Comparison of ENCODE assay signal across 30 cellular contexts in genomic region chr3:98750520-98750919, GRCh38. TPM values are rescaled to one million over a fixed set of nuclear protein-coding genes. Genes with fewer than 3 reads are reported as not detected.
A peak's percentile ranks its signal among the peaks of the same experiment; 100 is the strongest.
DNase-seq lines count a peak whose midpoint lies in the region; ATAC-seq, FAIRE-seq and TF ChIP-seq lines count a peak whose summit lies in the region.
"Had no signal": no experiment of that assay in that cellular context is flagged by ENCODE, and none has a peak within 500 bp of the region (broad histone marks: within the 10 kb centered on the region; RNA-seq: fewer than 3 reads in every experiment).

No MANE protein-coding gene starts in this region.

- TF ChIP-seq EP300 in SK-N-SH (IDR thresholded peaks at IDR 0.05; ENCODE audit: borderline replicate concordance in 1 of 2, low read depth in 1 of 2, low read length in 1 of 2) = no peak

- H3K9me1 ChIP-seq in keratinocyte (ENCODE audit: control insufficient read depth, extremely low read depth, insufficient read depth, low read length) = no peaks in the 10 kb centered on the region

- POLR2A ChIA-PET in SK-N-SH (lab: Yijun Ruan, JAX) = no interaction called here

- H3K9me2 ChIP-seq in SK-N-SH = no peaks in the 10 kb centered on the region

- no peaks in the 10 kb centered on the region for H4K20me1 ChIP-seq in SK-N-SH (ENCODE audit: insufficient read depth)
- H4K20me1 ChIP-seq in keratinocyte (ENCODE audit: control insufficient read depth, extremely low read depth, insufficient read depth, low read length) = no peaks in the 10 kb centered on the region

- no peak for TF ChIP-seq CTCF in SK-N-SH (IDR thresholded peaks at IDR 0.05)
- no peak for TF ChIP-seq CTCF in bronchial epithelial cell (IDR thresholded peaks at IDR 0.05; ENCODE audit: insufficient read depth, low read length, severe bottlenecking)
- no peak for TF ChIP-seq CTCF in keratinocyte (optimal IDR thresholded peaks at IDR 0.05 in 1 of 3, IDR thresholded peaks at IDR 0.05 in 1 of 3, conservative IDR thresholded peaks at IDR 0.05 in 1 of 3; ENCODE audit: extremely low read depth in 1 of 3, insufficient read depth in 2 of 3, low read length in 3 of 3)

- H3K27ac ChIP-seq in SK-N-SH (ENCODE audit: low read depth in 2 of 2, low read length in 1 of 2) (no peak overlapping the region), keratinocyte (ENCODE audit: control insufficient read depth, insufficient read depth, low read length) (no peak overlapping the region), skeletal muscle tissue (ENCODE audit: low read depth, low read length) (peak overlapping the region; percentile 39)
- H3K27ac ChIP-seq: 22Rv1, C4-2B, PC-9, VCaP had no signal

- H3K9ac ChIP-seq in SK-N-SH (no peak overlapping the region), keratinocyte (ENCODE audit: control insufficient read depth, extremely low read depth, insufficient read depth, low read length) (no peak overlapping the region), skeletal muscle tissue (ENCODE audit: low read depth in 1 of 3, low read length in 3 of 3) (no peak overlapping the region)

- H3K27me3 ChIP-seq in SK-N-SH (ENCODE audit: insufficient read depth) (no peaks in the 10 kb centered on the region), bronchial epithelial cell (ENCODE audit: control insufficient read depth, insufficient read depth, low read length) (no peaks in the 10 kb centered on the region), keratinocyte (ENCODE audit: control insufficient read depth, extremely low read depth, insufficient read depth, low read length) (no peaks in the 10 kb centered on the region), skeletal muscle tissue (ENCODE audit: control insufficient read depth in 3 of 3, insufficient read depth in 3 of 3, low read length in 3 of 3) (no peaks in the 10 kb centered on the region)

- H3K9me3 ChIP-seq in SK-N-SH = no peaks in the 10 kb centered on the region
- no peaks in the 10 kb centered on the region for H3K9me3 ChIP-seq in keratinocyte (ENCODE audit: control insufficient read depth, low read depth, low read length)
- no peaks in the 10 kb centered on the region for H3K9me3 ChIP-seq in skeletal muscle tissue (ENCODE audit: control insufficient read depth in 3 of 3, low read length in 3 of 3)

- H3K4me3 ChIP-seq in SK-N-SH (ENCODE audit: low read depth in 2 of 2, low read length in 1 of 2) (no peak overlapping the region), bronchial epithelial cell (ENCODE audit: low read depth, low read length) (no peak overlapping the region), keratinocyte (ENCODE audit: control insufficient read depth in 2 of 3, extremely low read depth in 1 of 3, insufficient read depth in 2 of 3, low read depth in 1 of 3, low read length in 3 of 3) (no peak overlapping the region), skeletal muscle tissue (ENCODE audit: low read length in 3 of 3) (no peak overlapping the region)
- H3K4me3 ChIP-seq: K562, PC-9 had no signal

- CTCF ChIA-PET in SK-N-SH (lab: Yijun Ruan, JAX) = no interaction called here

- peaks cover 2 to 3% of the 10 kb centered on the region in 2 experiments for H3K36me3 ChIP-seq in SK-N-SH (replicated peaks in 1 of 2; ENCODE audit: control insufficient read depth in 1 of 2, insufficient read depth in 2 of 2, low read length in 1 of 2)
- no peaks in the 10 kb centered on the region for H3K36me3 ChIP-seq in bronchial epithelial cell (ENCODE audit: control insufficient read depth, insufficient read depth, low read length)
- H3K36me3 ChIP-seq in keratinocyte (ENCODE audit: control insufficient read depth in 2 of 2, extremely low read depth in 1 of 2, insufficient read depth in 2 of 2, low read length in 2 of 2) = no peaks in the 10 kb centered on the region
- no peaks in the 10 kb centered on the region for H3K36me3 ChIP-seq in skeletal muscle tissue (ENCODE audit: control insufficient read depth in 3 of 3, insufficient read depth in 3 of 3, low read length in 3 of 3)

- H3K79me2 ChIP-seq in SK-N-SH (ENCODE audit: insufficient read depth) (peaks cover 74% of the 10 kb centered on the region), keratinocyte (ENCODE audit: control insufficient read depth, insufficient read depth, low read length) (peaks cover 1% of the 10 kb centered on the region)

- H3K4me1 ChIP-seq in SK-N-SH (ENCODE audit: control insufficient read depth in 1 of 2, insufficient read depth in 2 of 2, low read depth in 1 of 2, low read length in 1 of 2) (no peaks in the 10 kb centered on the region; a peak in 1 of 4 replicates), keratinocyte (ENCODE audit: control insufficient read depth, extremely low read depth, insufficient read depth, low read length) (no peaks in the 10 kb centered on the region), skeletal muscle tissue (ENCODE audit: control insufficient read depth in 3 of 3, insufficient read depth in 3 of 3, low read length in 3 of 3) (no peaks in the 10 kb centered on the region)

- peak; percentile 39; the same call in 1 of the 3 replicates for ATAC-seq in SK-N-SH treated with all-trans-retinoic acid at 6 μM for 48 hours
- no peak for ATAC-seq in GM18520 (IDR thresholded peaks at IDR 0.05; ENCODE audit: unreplicated experiment)
- ATAC-seq in HG02884 (IDR thresholded peaks at IDR 0.05; ENCODE audit: unreplicated experiment) = no peak
- ATAC-seq: K562; stimulated activated naive CD8-positive, alpha-beta T cell treated with anti-CD3 and anti-CD28 coated beads, Interleukin-15, Interleukin-2, amounts not matched to agents 100 U/mL and 50 U/mL, for 24 hours had no signal

- H3K4me2 ChIP-seq in SK-N-SH (no peak overlapping the region), keratinocyte (ENCODE audit: control insufficient read depth, extremely low read depth, insufficient read depth, low read depth, low read length) (no peak overlapping the region)
- H3K4me2 ChIP-seq: PC-9 had no signal

- peaks cover 4% of the 10 kb centered on the region for H3F3A ChIP-seq in SK-N-SH (replicated peaks; ENCODE audit: insufficient read depth)

- no peak for TF ChIP-seq RAD21 in SK-N-SH (IDR thresholded peaks at IDR 0.05; ENCODE audit: low read length)

- DNase-seq in SK-N-SH (no peak), bronchial epithelial cell (ENCODE audit: low read depth) (peak; percentile 34), keratinocyte (ENCODE audit: low read depth, low spot score) (no peak), SHP77 (lab: John Stamatoyannopoulos, UW) (no peak)
- DNase-seq: activated CD4-positive, alpha-beta T cell treated with anti-CD3 and anti-CD28 coated beads for 4 hours; activated CD8-positive, alpha-beta memory T cell treated with anti-CD3 and anti-CD28 coated beads for 24 hours; activated T-cell treated with anti-CD3 and anti-CD28 coated beads for 4 hours; amygdala; COR-L47; DMS53; hippocampal formation; NCI-H1105; NCI-H2029; NCI-H526; NK-92 treated with Interleukin-12 subunit alpha and Interleukin-12 subunit beta, amount 100 ng/mL, for 24 hours; PC-9; stimulated activated CD4-positive, alpha-beta T cell treated with anti-CD3 and anti-CD28 coated beads, Interleukin-2, amount 100 ng/mL, for 24 hours; stimulated activated naive CD8-positive, alpha-beta T cell treated with anti-CD3 and anti-CD28 coated beads, Interleukin-15, Interleukin-2, amounts not matched to agents 100 U/mL and 50 U/mL, for 24 hours had no signal

- dilution Hi-C loops in keratinocyte (cut with MboI; ENCODE audit: extremely low pct_ligation_motif_present, low sequenced_read_pairs) = no loop called here

- FAIRE-seq in bronchial epithelial cell (lab: Jason Lieb, UNC) (no peak), keratinocyte (lab: Jason Lieb, UNC) (peak; percentile 9)
- FAIRE-seq: endothelial cell of umbilical vein, frontal cortex, G401.6, K562, urothelium cell line had no signal

- H2AFZ ChIP-seq in SK-N-SH (ENCODE audit: low read depth) (no peak overlapping the region), keratinocyte (ENCODE audit: control insufficient read depth, low read length) (no peak overlapping the region)
- H2AFZ ChIP-seq: PC-9 had no signal

TF ChIP-seq in SK-N-SH treated with all-trans-retinoic acid at 6 μM for 48 hours, 23 proteins besides CTCF, POLR2A, EP300 and RAD21 (continues in another document):
- no peak for TF ChIP-seq RARB (CRISPR knock-in tag; IDR thresholded peaks at IDR 0.05)
- no peak for TF ChIP-seq ISL1 (CRISPR knock-in tag; IDR thresholded peaks at IDR 0.05)
- TF ChIP-seq PPARA (CRISPR knock-in tag; IDR thresholded peaks at IDR 0.05; ENCODE audit: borderline replicate concordance) = no peak
- no peak for TF ChIP-seq TCF4 (CRISPR knock-in tag; IDR thresholded peaks at IDR 0.05; ENCODE audit: borderline replicate concordance)
- TF ChIP-seq ZFP30 (CRISPR knock-in tag; IDR thresholded peaks at IDR 0.05) = no peak
- no peak for TF ChIP-seq ARNTL (CRISPR knock-in tag; IDR thresholded peaks at IDR 0.05; ENCODE audit: borderline replicate concordance, low read depth)
- no peak for TF ChIP-seq BACH2 (CRISPR knock-in tag; IDR thresholded peaks at IDR 0.05; ENCODE audit: borderline replicate concordance)
- TF ChIP-seq SNAI2 (CRISPR knock-in tag; IDR thresholded peaks at IDR 0.05) = no peak
- no peak for TF ChIP-seq CSDC2 (CRISPR knock-in tag; IDR thresholded peaks at IDR 0.05)

TF ChIP-seq in SK-N-SH, 30 proteins besides CTCF, POLR2A, EP300 and RAD21 (continues in another document):
- TF ChIP-seq TCF12 (IDR thresholded peaks at IDR 0.05) = no peak
- TF ChIP-seq GABPA (IDR thresholded peaks at IDR 0.05; ENCODE audit: low read depth) = no peak
- TF ChIP-seq SIN3A (IDR thresholded peaks at IDR 0.05; ENCODE audit: borderline replicate concordance, low read depth, low read length) = no peak
- TF ChIP-seq EZH2phosphoT487 (IDR thresholded peaks at IDR 0.05; ENCODE audit: borderline replicate concordance, low read depth) = no peak
- TF ChIP-seq FOSL2 (IDR thresholded peaks at IDR 0.05; ENCODE audit: borderline replicate concordance, low read depth) = no peak
- TF ChIP-seq TEAD4 (IDR thresholded peaks at IDR 0.05; ENCODE audit: borderline replicate concordance, insufficient read depth) = no peak
- TF ChIP-seq RCOR1 (IDR thresholded peaks at IDR 0.05; ENCODE audit: low read length) = no peak

RNA-seq across cellular contexts. Expression of gene ST3GAL6, which starts 12.6 kb away (rescaled TPM):
- 16.3 and 17.9 TPM in 2 replicates for polyA plus RNA-seq in SK-N-SH (2012; rRNA removed)
- 19.4 and 22.4 TPM in 2 replicates for polyA plus RNA-seq in SK-N-SH (2012; cell fraction: cytosol; rRNA removed)
- 15.9 and 33.7 TPM in 2 replicates for polyA plus RNA-seq in SK-N-SH (2012; cell fraction: nucleus; rRNA removed)
- total RNA-seq in bronchial epithelial cell = 2.9 and 5.4 TPM in 2 replicates
- 1.8 to 5.3 TPM (median 4.0 TPM) in 3 replicates for polyA plus RNA-seq in keratinocyte
- 14.4 TPM for polyA plus RNA-seq in keratinocyte (2011; ENCODE audit: low read depth)
- polyA plus RNA-seq in keratinocyte (2011; cell fraction: cytosol; rRNA removed) = 1.2 and 2.7 TPM in 2 replicates
- 4.3 and 5.2 TPM in 2 replicates for polyA plus RNA-seq in keratinocyte (2011; cell fraction: nucleus; rRNA removed)
- polyA plus RNA-seq in keratinocyte (2012; ENCODE audit: low replicate concordance) = 2.4 and 8.6 TPM in 2 replicates
- 0.56 to 4.3 TPM (median 1.5 TPM) in 3 replicates for polyA minus RNA-seq in keratinocyte
- 5.2 TPM for polyA minus RNA-seq in keratinocyte (2011; cell fraction: cytosol; rRNA and poly(A)+ RNA removed)
- polyA minus RNA-seq in keratinocyte (2011; cell fraction: nucleus; rRNA and poly(A)+ RNA removed) = 3.1 and 5.4 TPM in 2 replicates
- total RNA-seq in skeletal muscle tissue = 14.1 TPM
- total RNA-seq: K562 had no signal
